ENCODE assay signal across 27 cellular contexts in genomic region chr12:91210144-91210543, GRCh38. TPM values are rescaled to one million over a fixed set of nuclear protein-coding genes. Genes with fewer than 3 reads are reported as not detected.
"Had no signal": no experiment of that assay in that cellular context is flagged by ENCODE, and none has a peak within 500 bp of the region (broad histone marks: within the 10 kb centered on the region; RNA-seq: fewer than 3 reads in every experiment).

No MANE protein-coding gene starts in this region.

- H3K9me3 ChIP-seq: Peyer's patch, SJCRH30, SK-N-SH had no signal

- H3K4me3 ChIP-seq: cardiac muscle cell, Peyer's patch, SJCRH30 had no signal

- H3K36me3 ChIP-seq: brain microvascular endothelial cell, cardiac muscle cell, Peyer's patch, SJCRH30 had no signal

- H3K4me1 ChIP-seq: Peyer's patch had no signal

- H3K9ac ChIP-seq: SK-N-SH had no signal

- H3K27ac ChIP-seq: brain microvascular endothelial cell, cardiac muscle cell, Peyer's patch, RWPE1, SJCRH30, VCaP had no signal

- ATAC-seq: activated CD4-positive, alpha-beta T cell treated with anti-CD3 and anti-CD28 coated beads for 36 hours; activated T-helper 17 cell treated with anti-CD3 and anti-CD28 coated beads, Interleukin-2, amount 50 U/mL, for 72 hours had no signal

- DNase-seq: activated CD4-positive, alpha-beta memory T cell treated with anti-CD3 and anti-CD28 coated beads, Interleukin-2, amount 10 ng/mL, durations not matched to agents 7 days and 5 days; activated CD4-positive, alpha-beta T cell treated with anti-CD3 and anti-CD28 coated beads for 36 hours; activated CD4-positive, alpha-beta T cell treated with anti-CD3 and anti-CD28 coated beads, Interleukin-2, amount 50 U/mL, for 1 hour; activated gamma-delta T cell; activated naive CD4-positive, alpha-beta T cell treated with anti-CD3 and anti-CD28 coated beads for 36 hours; activated T-cell treated with anti-CD3 and anti-CD28 coated beads for 4 hours; activated T-cell treated with anti-CD3 and anti-CD28 coated beads, Interleukin-2, amount 50 U/mL, for 48 hours; amygdala; brain microvascular endothelial cell; KBM-7; NCI-H1092; NCI-H1694 treated with DMSO at 0.1 percent for 48 hours; NCI-H2081; NCI-H446 treated with DMSO at 0.1 percent for 48 hours; NCI-H524 treated with DMSO at 0.1 percent for 48 hours; NCI-H82; Peyer's patch; Right ventricle myocardium superior; SK-N-SH; T-helper 1 cell had no signal

- H3K4me2 ChIP-seq: SK-N-SH had no signal

- H3K27me3 ChIP-seq: brain microvascular endothelial cell, cardiac muscle cell, Peyer's patch, SJCRH30 had no signal

RNA-seq across cellular contexts. Expression of gene DCN, which starts 27.5 kb away (rescaled TPM):
- total RNA-seq: activated CD4-positive, alpha-beta memory T cell treated with anti-CD3 and anti-CD28 coated beads, Interleukin-2, amount 10 ng/mL, durations not matched to agents 7 days and 5 days; activated CD4-positive, alpha-beta T cell treated with anti-CD3 and anti-CD28 coated beads for 36 hours; activated CD8-positive, alpha-beta memory T cell treated with anti-CD3 and anti-CD28 coated beads for 36 hours; activated naive CD4-positive, alpha-beta T cell treated with anti-CD3 and anti-CD28 coated beads for 36 hours; activated T-helper 17 cell treated with anti-CD3 and anti-CD28 coated beads, Interleukin-2, amount 50 U/mL, for 72 hours; T-helper 2 cell treated with Interferon-gamma antibody and Interleukin-4, amounts not matched to agents 100 ng/mL and 5 ng/mL, for 36 hours had no signal
